ENCODE assay signal across 1 cellular context in the genomic region with DNA sequence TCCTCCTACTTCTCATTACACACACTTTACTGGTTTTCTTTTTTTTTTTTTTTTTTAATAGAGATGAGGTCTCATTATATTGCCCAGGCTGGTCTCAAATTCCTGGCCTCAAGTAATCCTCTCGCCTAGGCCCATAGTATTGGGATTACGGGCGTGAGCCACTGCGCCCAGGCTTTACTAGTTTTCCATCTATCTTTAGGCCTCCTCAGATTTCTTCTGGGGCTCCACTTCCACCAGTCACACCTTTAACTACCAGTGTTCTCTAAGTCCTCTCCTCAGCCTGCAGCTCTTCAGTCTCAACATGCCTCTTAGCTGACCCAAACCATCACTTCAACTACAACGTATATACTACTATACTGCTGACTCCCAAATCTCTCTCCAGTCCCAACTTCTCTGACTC.
TF ChIP-seq lines count a peak whose summit lies in the region.

No MANE protein-coding gene starts in this region.

TF ChIP-seq in H1, 55 proteins besides CTCF, POLR2A, EP300 and RAD21:
- TF ChIP-seq NRF1 (IDR thresholded peaks at IDR 0.05; ENCODE audit: low read depth, low read length): no peak
- TF ChIP-seq, protein P1, sequence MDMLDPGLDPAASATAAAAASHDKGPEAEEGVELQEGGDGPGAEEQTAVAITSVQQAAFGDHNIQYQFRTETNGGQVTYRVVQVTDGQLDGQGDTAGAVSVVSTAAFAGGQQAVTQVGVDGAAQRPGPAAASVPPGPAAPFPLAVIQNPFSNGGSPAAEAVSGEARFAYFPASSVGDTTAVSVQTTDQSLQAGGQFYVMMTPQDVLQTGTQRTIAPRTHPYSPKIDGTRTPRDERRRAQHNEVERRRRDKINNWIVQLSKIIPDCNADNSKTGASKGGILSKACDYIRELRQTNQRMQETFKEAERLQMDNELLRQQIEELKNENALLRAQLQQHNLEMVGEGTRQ (IDR thresholded peaks at IDR 0.05; ENCODE audit: low read length): no peak
- no peak for TF ChIP-seq SIN3A (conservative IDR thresholded peaks at IDR 0.05 in 1 of 2, IDR thresholded peaks at IDR 0.05 in 1 of 2; ENCODE audit: low read depth in 1 of 2, low read length in 2 of 2)
- TF ChIP-seq HDAC2 (IDR thresholded peaks at IDR 0.05; ENCODE audit: borderline replicate concordance in 1 of 2, low read depth in 2 of 2, low read length in 2 of 2): no peak
- no peak for TF ChIP-seq TCF12 (IDR thresholded peaks at IDR 0.05; ENCODE audit: low read depth, low read length)
- no peak for TF ChIP-seq KDM1A (IDR thresholded peaks at IDR 0.05; ENCODE audit: borderline replicate concordance, low read length)
